18 cellular contexts compared by ENCODE assay signal in genomic region chr1:245688536-245689453, GRCh38.
DNase-seq lines count a peak whose midpoint lies in the region; ATAC-seq and TF ChIP-seq lines count a peak whose summit lies in the region.
"Had no signal": no experiment of that assay in that cellular context is flagged by ENCODE, and none has a peak within 500 bp of the region (broad histone marks: within the 10 kb centered on the region; RNA-seq: fewer than 3 reads in every experiment).

No MANE protein-coding gene starts in this region.

- intact Hi-C loops in sciatic nerve (cut with DNase I), result no loop called here

- no peaks in the 10 kb centered on the region for H3K36me3 ChIP-seq in gastroesophageal sphincter
- H3K36me3 ChIP-seq: SJCRH30 had no signal

- 94 to 95% methylated on average over 3 to 4 of the region's 63 CpGs for WGBS in gastroesophageal sphincter (ENCODE audit: low coverage in 1 of 2), 2 donors

- peak overlapping the region in 1 of 2 donors; percentile 38 for H3K4me3 ChIP-seq in gastroesophageal sphincter
- H3K4me3 ChIP-seq: PC-9, SJCRH30 had no signal

- H3K4me3 Mint-ChIP-seq in stimulated activated naive CD8-positive, alpha-beta T cell treated with anti-CD3 and anti-CD28 coated beads, Interleukin-15, amount 100 ng/mL, for 72 hours, result no peak overlapping the region
- H3K4me3 Mint-ChIP-seq: CD8-positive, alpha-beta T cell; HFFc6 had no signal

- TF ChIP-seq POLR2A in gastroesophageal sphincter (IDR thresholded peaks at IDR 0.05), result no peak

- H3K27me3 Mint-ChIP-seq in stimulated activated naive CD8-positive, alpha-beta T cell treated with anti-CD3 and anti-CD28 coated beads, Interleukin-15, amount 100 ng/mL, for 72 hours, result peaks cover 30% of the 10 kb centered on the region

- peaks cover 0 to 6% (median under 1%) of the 10 kb centered on the region in 3 donors for H3K4me1 ChIP-seq in gastroesophageal sphincter
- H3K4me1 ChIP-seq: SJCRH30 had no signal

- H3K27me3 ChIP-seq in gastroesophageal sphincter, result no peaks in the 10 kb centered on the region
- H3K27me3 ChIP-seq: SJCRH30 had no signal

- H3K27ac Mint-ChIP-seq in stimulated activated naive CD8-positive, alpha-beta T cell treated with anti-CD3 and anti-CD28 coated beads, Interleukin-15, amount 100 ng/mL, for 72 hours, result no peak overlapping the region
- H3K27ac Mint-ChIP-seq: CD8-positive, alpha-beta T cell; HFFc6 had no signal

- ATAC-seq in stimulated activated naive CD8-positive, alpha-beta T cell treated with anti-CD3 and anti-CD28 coated beads, Interleukin-15, amount 100 ng/mL, for 72 hours, result peak; percentile 51
- no peak for ATAC-seq in stimulated activated naive CD8-positive, alpha-beta T cell treated with anti-CD3 and anti-CD28 coated beads, Interleukin-15, Interleukin-2, amounts not matched to agents 100 U/mL and 50 U/mL, for 24 hours
- ATAC-seq in gastroesophageal sphincter, result peak; percentile 23
- ATAC-seq in sciatic nerve, result no peak
- ATAC-seq: CD8-positive, alpha-beta T cell had no signal

- DNase-seq in stimulated activated naive CD8-positive, alpha-beta T cell treated with anti-CD3 and anti-CD28 coated beads, Interleukin-15, amount 100 ng/mL, for 72 hours, result no peak
- DNase-seq in stimulated activated naive CD8-positive, alpha-beta T cell treated with anti-CD3 and anti-CD28 coated beads, Interleukin-15, Interleukin-2, amounts not matched to agents 100 U/mL and 50 U/mL, for 24 hours, result no peak
- DNase-seq in sciatic nerve (ENCODE audit: low spot score), result peak; percentile 32
- no peak for DNase-seq in RPMI8226
- no peak for DNase-seq in DMS 273 (lab: John Stamatoyannopoulos, UW; ENCODE audit: unreplicated experiment)
- DNase-seq in NCI-H82 (lab: John Stamatoyannopoulos, UW), result no peak
- DNase-seq: Calu3; CD8-positive, alpha-beta T cell; EL; GOT3; HFFc6; MV-4-11; NCI-H187; NCI-H2227 treated with DMSO at 0.1 percent for 48 hours; PC-9; SJCRH30 had no signal

- H3K4me1 Mint-ChIP-seq in stimulated activated naive CD8-positive, alpha-beta T cell treated with anti-CD3 and anti-CD28 coated beads, Interleukin-15, amount 100 ng/mL, for 72 hours, result no peaks in the 10 kb centered on the region

- no peak for TF ChIP-seq EP300 in gastroesophageal sphincter (IDR thresholded peaks at IDR 0.05)

- H3K9me3 ChIP-seq in gastroesophageal sphincter, result no peaks in the 10 kb centered on the region
- H3K9me3 ChIP-seq: SJCRH30 had no signal

- no peak overlapping the region for H3K27ac ChIP-seq in gastroesophageal sphincter
- H3K27ac ChIP-seq: KMS-11, PC-9, SJCRH30 had no signal

- H3K9me3 Mint-ChIP-seq in stimulated activated naive CD8-positive, alpha-beta T cell treated with anti-CD3 and anti-CD28 coated beads, Interleukin-15, amount 100 ng/mL, for 72 hours, result no peaks in the 10 kb centered on the region
- H3K9me3 Mint-ChIP-seq: CD8-positive, alpha-beta T cell; HFFc6 had no signal

- no peak for TF ChIP-seq CTCF in gastroesophageal sphincter (IDR thresholded peaks at IDR 0.05)

Comparison
In these comparisons a context has a peak if more than half of its experiments do, and no peak if none do; other contexts are left out.
1. ATAC-seq: peak in stimulated activated naive CD8-positive, alpha-beta T cell treated with anti-CD3 and anti-CD28 coated beads, Interleukin-15, amount 100 ng/mL, for 72 hours (single experiment) and gastroesophageal sphincter (single experiment); none in stimulated activated naive CD8-positive, alpha-beta T cell treated with anti-CD3 and anti-CD28 coated beads, Interleukin-15, Interleukin-2, amounts not matched to agents 100 U/mL and 50 U/mL, for 24 hours (single experiment) and sciatic nerve (single experiment).